ENCODE assay signal across 8 cellular contexts in genomic region chr9:4741365-4742031, GRCh38. TPM values are rescaled to one million over a fixed set of nuclear protein-coding genes. Genes with fewer than 3 reads are reported as not detected.
DNase-seq lines count a peak whose midpoint lies in the region; ATAC-seq and TF ChIP-seq lines count a peak whose summit lies in the region.

No MANE protein-coding gene starts in this region.

- peaks cover 3% of the 10 kb centered on the region for H3K36me3 Mint-ChIP-seq in progenitor cell of endocrine pancreas (ENCODE audit: insufficient read depth)

- TF ChIP-seq CTCF in progenitor cell of endocrine pancreas (IDR thresholded peaks at IDR 0.05; ENCODE audit: unreplicated experiment): no peak

- DNase-seq in AG08396 (ENCODE audit: low spot score) (peak; percentile 27), NCI-H2171 treated with DMSO at 0.1 percent for 48 hours (lab: John Stamatoyannopoulos, UW) (peak; percentile 39), hepatic stellate cell (ENCODE audit: low spot score) (peak; percentile 17), progenitor cell of endocrine pancreas (ENCODE audit: low spot score, unreplicated experiment) (no peak), NOMO-1 treated with DMSO at 0.1 percent for 48 hours (lab: John Stamatoyannopoulos, UW; ENCODE audit: unreplicated experiment) (no peak), NCI-H1930 (lab: John Stamatoyannopoulos, UW) (no peak)

- H3K4me3 Mint-ChIP-seq in progenitor cell of endocrine pancreas (ENCODE audit: low read depth): peak overlapping the region; percentile 93

- H3K27me3 Mint-ChIP-seq in progenitor cell of endocrine pancreas: no peaks in the 10 kb centered on the region

- peak; percentile 9 for ATAC-seq in GM18511 (IDR thresholded peaks at IDR 0.05; ENCODE audit: unreplicated experiment)

- peaks cover 15% of the 10 kb centered on the region for H3K4me1 Mint-ChIP-seq in progenitor cell of endocrine pancreas (ENCODE audit: low read depth)

- H3K27ac Mint-ChIP-seq in progenitor cell of endocrine pancreas: peak overlapping the region; percentile 91

- H3K9me3 Mint-ChIP-seq in progenitor cell of endocrine pancreas (ENCODE audit: low read depth): no peaks in the 10 kb centered on the region

- H3K27ac ChIP-seq in angular gyrus (ENCODE audit: low read depth, low read length): peak overlapping the region; percentile 92

RNA-seq across cellular contexts. Expression of gene AK3, which starts 0.5 kb away (rescaled TPM):
- 69.1 and 73.6 TPM in 2 replicates for total RNA-seq in progenitor cell of endocrine pancreas

RNA-seq across cellular contexts. Expression of gene RCL1, which starts 51.2 kb away (rescaled TPM):
- total RNA-seq in progenitor cell of endocrine pancreas: 18.2 and 18.7 TPM in 2 replicates

Comparison
In these comparisons a context has a peak if more than half of its experiments do, and no peak if none do; other contexts are left out.
1. DNase-seq: peak in AG08396 (single experiment), NCI-H2171 treated with DMSO at 0.1 percent for 48 hours (single experiment) and hepatic stellate cell (single experiment); none in progenitor cell of endocrine pancreas (single experiment), NOMO-1 treated with DMSO at 0.1 percent for 48 hours (single experiment) and NCI-H1930 (0 of 2).